In the genomic region with DNA sequence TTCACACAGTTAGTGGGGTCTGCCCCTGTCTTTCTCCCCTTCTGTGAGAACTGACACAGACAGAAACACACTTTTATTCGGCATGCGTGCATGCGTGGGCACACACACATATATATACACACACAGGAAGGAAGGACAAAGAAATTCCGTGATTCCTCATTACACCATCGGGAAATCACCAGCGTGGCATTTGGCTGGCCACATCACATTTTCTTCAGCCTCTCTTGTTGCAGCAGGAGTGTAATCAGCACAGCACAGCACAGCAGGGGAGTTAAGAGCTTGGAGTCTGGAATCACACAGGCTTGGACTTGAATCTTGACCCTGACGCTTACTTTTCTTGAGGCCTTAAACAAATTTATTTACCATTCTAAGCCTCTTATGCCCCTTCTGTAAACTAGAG, we compare ENCODE assay signal across 14 cellular contexts. TPM values are rescaled to one million over a fixed set of nuclear protein-coding genes. Genes with fewer than 3 reads are reported as not detected.
"Had no signal": no experiment of that assay in that cellular context is flagged by ENCODE, and none has a peak within 500 bp of the region (broad histone marks: within the 10 kb centered on the region; RNA-seq: fewer than 3 reads in every experiment).

No MANE protein-coding gene starts in this region.

- H3K27ac ChIP-seq: body of pancreas, heart right ventricle, skin epidermis, thyroid gland, VCaP had no signal

- H3K27me3 ChIP-seq: body of pancreas, dorsolateral prefrontal cortex, heart right ventricle, thyroid gland had no signal

- H3K9me3 ChIP-seq: body of pancreas, heart right ventricle, thyroid gland had no signal

- H3K27me3 Mint-ChIP-seq: activated CD4-positive, alpha-beta memory T cell treated with anti-CD3 and anti-CD28 coated beads for 36 hours had no signal

- H3K4me3 ChIP-seq: body of pancreas, dorsolateral prefrontal cortex, heart right ventricle, skin epidermis, thyroid gland had no signal

- H3K4me1 ChIP-seq: heart right ventricle, thyroid gland had no signal

- H3K9me3 Mint-ChIP-seq: activated CD4-positive, alpha-beta memory T cell treated with anti-CD3 and anti-CD28 coated beads for 36 hours had no signal

- ATAC-seq: body of pancreas, esophagus mucosa had no signal

- H3K4me3 Mint-ChIP-seq: activated CD4-positive, alpha-beta memory T cell treated with anti-CD3 and anti-CD28 coated beads for 36 hours had no signal

- DNase-seq: activated CD4-positive, alpha-beta memory T cell treated with anti-CD3 and anti-CD28 coated beads for 36 hours; activated naive CD4-positive, alpha-beta T cell; foreskin melanocyte; heart right ventricle; left ventricle myocardium superior had no signal

- H3K27ac Mint-ChIP-seq: activated CD4-positive, alpha-beta memory T cell treated with anti-CD3 and anti-CD28 coated beads for 36 hours had no signal

RNA-seq across cellular contexts. Expression of gene EPHA8, which starts 45.4 kb away (rescaled TPM):
- total RNA-seq: activated CD4-positive, alpha-beta memory T cell treated with anti-CD3 and anti-CD28 coated beads for 36 hours; kidney epithelial cell; left ventricle myocardium superior; mesenteric fat pad; myocyte; thyroid gland had no signal
